1 cellular context compared by ENCODE assay signal in the genomic region with DNA sequence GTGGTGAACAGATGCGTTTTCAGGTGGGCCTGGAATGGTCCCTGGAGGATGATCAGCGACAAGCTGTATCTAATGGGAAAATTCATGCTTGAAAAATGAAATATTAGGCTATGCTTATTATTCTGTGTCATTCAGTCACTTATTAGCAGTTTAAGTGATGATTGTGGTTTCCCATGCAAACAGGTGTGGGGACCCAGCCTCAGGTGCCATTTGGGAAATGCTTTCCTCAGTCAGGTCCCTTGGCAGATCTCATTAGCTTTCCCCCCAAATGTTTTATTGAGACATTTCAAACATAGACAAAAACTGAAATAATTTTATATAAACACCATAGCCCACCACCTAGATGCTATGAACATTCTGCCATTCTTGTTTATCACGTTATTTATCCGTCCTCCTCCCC.
TF ChIP-seq lines count a peak whose summit lies in the region.

No MANE protein-coding gene starts in this region.

TF ChIP-seq in HepG2, 621 proteins besides CTCF, POLR2A, EP300 and RAD21 (continued from another document):
- TF ChIP-seq, protein P1, sequence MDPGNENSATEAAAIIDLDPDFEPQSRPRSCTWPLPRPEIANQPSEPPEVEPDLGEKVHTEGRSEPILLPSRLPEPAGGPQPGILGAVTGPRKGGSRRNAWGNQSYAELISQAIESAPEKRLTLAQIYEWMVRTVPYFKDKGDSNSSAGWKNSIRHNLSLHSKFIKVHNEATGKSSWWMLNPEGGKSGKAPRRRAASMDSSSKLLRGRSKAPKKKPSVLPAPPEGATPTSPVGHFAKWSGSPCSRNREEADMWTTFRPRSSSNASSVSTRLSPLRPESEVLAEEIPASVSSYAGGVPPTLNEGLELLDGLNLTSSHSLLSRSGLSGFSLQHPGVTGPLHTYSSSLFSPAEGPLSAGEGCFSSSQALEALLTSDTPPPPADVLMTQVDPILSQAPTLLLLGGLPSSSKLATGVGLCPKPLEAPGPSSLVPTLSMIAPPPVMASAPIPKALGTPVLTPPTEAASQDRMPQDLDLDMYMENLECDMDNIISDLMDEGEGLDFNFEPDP (CRISPR knock-in tag; conservative IDR thresholded peaks at IDR 0.05) = no peak
- TF ChIP-seq ZFAT (CRISPR knock-in tag; conservative IDR thresholded peaks at IDR 0.05) (no peak), GATAD1 (CRISPR knock-in tag; IDR thresholded peaks at IDR 0.05) (0 out of 2 replicates have a peak, but pooled peaks have one; percentile 2)
TF ChIP-seq in HepG2: peak in this region for 1.
